In the genomic region with DNA sequence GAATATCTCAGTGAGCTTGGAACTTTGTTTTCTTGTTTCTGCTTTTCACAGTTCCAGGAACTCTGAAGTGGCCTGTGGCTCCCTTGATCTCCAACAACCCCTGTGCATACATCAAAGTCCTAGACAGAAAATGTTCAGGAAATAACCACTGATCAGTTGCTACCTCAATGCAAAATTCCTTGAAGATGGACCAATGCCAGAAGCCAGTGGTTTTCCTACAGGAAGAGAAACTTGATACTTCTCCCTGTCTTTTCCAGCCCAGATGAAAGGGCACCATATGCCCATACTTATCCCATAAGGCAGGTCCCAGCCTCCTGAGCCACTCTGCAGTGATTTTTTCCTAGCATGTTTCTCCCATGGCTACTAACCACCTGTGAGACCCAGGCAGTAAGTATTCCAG, we compare ENCODE assay signal across 19 cellular contexts. TPM values are rescaled to one million over a fixed set of nuclear protein-coding genes. Genes with fewer than 3 reads are reported as not detected.
DNase-seq lines count a peak whose midpoint lies in the region; ATAC-seq and TF ChIP-seq lines count a peak whose summit lies in the region.
"Had no signal": no experiment of that assay in that cellular context is flagged by ENCODE, and none has a peak within 500 bp of the region (broad histone marks: within the 10 kb centered on the region; RNA-seq: fewer than 3 reads in every experiment).

No MANE protein-coding gene starts in this region.

- POLR2A ChIA-PET in PC-3 (lab: Charles Lee; ENCODE audit: unreplicated experiment) = no interaction called here

- H3K27ac ChIP-seq in PC-3 (ENCODE audit: low read length) (no peak overlapping the region), sigmoid colon (peak overlapping the region in 2 of 4 donors; percentile 24 to 32), right atrium auricular region (no peak overlapping the region)
- H3K27ac ChIP-seq: C4-2B, parathyroid adenoma, upper lobe of left lung had no signal

- TF ChIP-seq EP300 in sigmoid colon (IDR thresholded peaks at IDR 0.05) = no peak

- intact Hi-C loops in PC-3 (cut with micrococcal nuclease) (no loop called here), sigmoid colon (cut with DNase I) (no loop called here)

- DNase-seq in NCI-H82 (lab: John Stamatoyannopoulos, UW) = peak; percentile 10
- no peak for DNase-seq in NCI-H82 treated with DMSO at 0.1 percent for 48 hours (lab: John Stamatoyannopoulos, UW; ENCODE audit: unreplicated experiment)
- peak; percentile 65 for DNase-seq in PC-3
- peak; percentile 60 for DNase-seq in fibroblast of pulmonary artery (ENCODE audit: low read depth)
- peak; percentile 14 for DNase-seq in sigmoid colon
- no peak for DNase-seq in right atrium auricular region (ENCODE audit: low spot score)
- DNase-seq in stimulated activated CD4-positive, alpha-beta T cell treated with anti-CD3 and anti-CD28 coated beads, Interleukin-4, amount 100 ng/mL, for 24 hours = no peak
- no peak for DNase-seq in activated CD4-positive, alpha-beta T cell treated with anti-CD3 and anti-CD28 coated beads, Interleukin-2, amount 50 U/mL, for 4 hours
- DNase-seq: activated CD4-positive, alpha-beta memory T cell treated with anti-CD3 and anti-CD28 coated beads, Interleukin-2, amount 10 ng/mL, durations not matched to agents 7 days and 5 days; erythroblast; hypothalamus; NCI-H1105 treated with DMSO at 0.1 percent for 48 hours; OCI-M1; stimulated activated CD4-positive, alpha-beta T cell treated with anti-CD3 and anti-CD28 coated beads, Interleukin-12 subunit alpha, Interleukin-12 subunit beta, amount 100 ng/mL, for 4 hours; stimulated activated naive CD8-positive, alpha-beta T cell treated with anti-CD3 and anti-CD28 coated beads, Interleukin-15, Interleukin-2, amounts not matched to agents 100 U/mL and 50 U/mL, for 24 hours; upper lobe of left lung had no signal

- BruUV-seq in PC-3 (replicated peaks; lab: Mats Ljungman, UMichigan) = no TSS peak

- no peaks in the 10 kb centered on the region for H4K20me1 ChIP-seq in PC-3 (ENCODE audit: low read length)

- no peaks in the 10 kb centered on the region for H3K9me2 ChIP-seq in PC-3 (replicated peaks; ENCODE audit: low read length)

- CTCF ChIA-PET in PC-3 (lab: Charles Lee) = no interaction called here

- H3K4me1 ChIP-seq in PC-3 (ENCODE audit: insufficient read depth, low read length) (peaks cover 12% of the 10 kb centered on the region), sigmoid colon (peaks cover 0 to 12% (median 10%) of the 10 kb centered on the region in 4 donors), right atrium auricular region (peaks cover 0 to 14% of the 10 kb centered on the region in 2 donors)
- H3K4me1 ChIP-seq: parathyroid adenoma had no signal

- ATAC-seq in PC-3 = peak; percentile 55; the same call in 1 of the 2 replicates
- ATAC-seq: K562; stimulated activated naive CD8-positive, alpha-beta T cell treated with anti-CD3 and anti-CD28 coated beads, Interleukin-15, Interleukin-2, amounts not matched to agents 100 U/mL and 50 U/mL, for 24 hours had no signal

- peak overlapping the region; percentile 19; the same call in 1 of the 2 replicates for H3K4me2 ChIP-seq in PC-3 (ENCODE audit: low read length)

- no peaks in the 10 kb centered on the region for H3F3A ChIP-seq in PC-3 (ENCODE audit: low read length, unreplicated experiment)

- no peaks in the 10 kb centered on the region for H3K27me3 ChIP-seq in PC-3 (ENCODE audit: low read length)
- H3K27me3 ChIP-seq in sigmoid colon = no peaks in the 10 kb centered on the region
- no peaks in the 10 kb centered on the region for H3K27me3 ChIP-seq in right atrium auricular region
- H3K27me3 ChIP-seq: upper lobe of left lung had no signal

- H3K9ac ChIP-seq in PC-3 (ENCODE audit: low read length) = no peak overlapping the region
- H3K9ac ChIP-seq: parathyroid adenoma had no signal

- H3K36me3 ChIP-seq in PC-3 (ENCODE audit: low read depth, low read length) (no peaks in the 10 kb centered on the region; the same call in 1 of the 2 replicates), sigmoid colon (no peaks in the 10 kb centered on the region), right atrium auricular region (no peaks in the 10 kb centered on the region)
- H3K36me3 ChIP-seq: upper lobe of left lung had no signal

- no peak for TF ChIP-seq POLR2A in sigmoid colon (IDR thresholded peaks at IDR 0.05)

- no peaks in the 10 kb centered on the region for H3K79me2 ChIP-seq in PC-3 (ENCODE audit: low read length)
- H3K79me2 ChIP-seq: parathyroid adenoma had no signal

- TF ChIP-seq CTCF in PC-3 (conservative IDR thresholded peaks at IDR 0.05; ENCODE audit: low read depth, low read length) (no peak), fibroblast of pulmonary artery (IDR thresholded peaks at IDR 0.05; ENCODE audit: low read length, missing control alignments) (no peak), sigmoid colon (IDR thresholded peaks at IDR 0.05) (no peak), right atrium auricular region (IDR thresholded peaks at IDR 0.05) (no peak)

- H3K4me3 ChIP-seq in PC-3 (ENCODE audit: low read length) = no peak overlapping the region
- H3K4me3 ChIP-seq in fibroblast of pulmonary artery (replicated peaks; ENCODE audit: low read depth, low read length) = no peak overlapping the region
- no peak overlapping the region for H3K4me3 ChIP-seq in sigmoid colon
- H3K4me3 ChIP-seq in right atrium auricular region = no peak overlapping the region
- H3K4me3 ChIP-seq: K562, upper lobe of left lung had no signal

- no peak overlapping the region for H2AFZ ChIP-seq in PC-3 (ENCODE audit: low read length)
- H2AFZ ChIP-seq: parathyroid adenoma had no signal

- H3K9me3 ChIP-seq in PC-3 (ENCODE audit: low read length) (no peaks in the 10 kb centered on the region), sigmoid colon (no peaks in the 10 kb centered on the region), right atrium auricular region (no peaks in the 10 kb centered on the region)
- H3K9me3 ChIP-seq: upper lobe of left lung had no signal

RNA-seq across cellular contexts. Expression of a gene that starts 12.3 kb away (rescaled TPM):
- total RNA-seq in PC-3 (2014; rRNA removed) (5.0 and 8.9 TPM in 2 replicates), sigmoid colon (1 to 10 TPM in 3 of 4 donors, not detected in 1; 2.5 to 5.0 (median 3.8) TPM), right atrium auricular region (under 1 TPM in 1 of 2 donors, not detected in 1; 0.94 TPM)
- polyA plus RNA-seq in sigmoid colon = 1 to 10 TPM; 1.8 to 6.6 (median 3.5) TPM

Comparison
In these comparisons a context has a peak if more than half of its experiments do, and no peak if none do; other contexts are left out.
1. DNase-seq: peak in NCI-H82 (single experiment), PC-3 (single experiment), fibroblast of pulmonary artery (single experiment) and sigmoid colon (single experiment); none in NCI-H82 treated with DMSO at 0.1 percent for 48 hours (single experiment), right atrium auricular region (single experiment), stimulated activated CD4-positive, alpha-beta T cell treated with anti-CD3 and anti-CD28 coated beads, Interleukin-4, amount 100 ng/mL, for 24 hours (single experiment) and activated CD4-positive, alpha-beta T cell treated with anti-CD3 and anti-CD28 coated beads, Interleukin-2, amount 50 U/mL, for 4 hours (0 of 2).